Comparison of ENCODE assay signal across 22 cellular contexts in the genomic region with DNA sequence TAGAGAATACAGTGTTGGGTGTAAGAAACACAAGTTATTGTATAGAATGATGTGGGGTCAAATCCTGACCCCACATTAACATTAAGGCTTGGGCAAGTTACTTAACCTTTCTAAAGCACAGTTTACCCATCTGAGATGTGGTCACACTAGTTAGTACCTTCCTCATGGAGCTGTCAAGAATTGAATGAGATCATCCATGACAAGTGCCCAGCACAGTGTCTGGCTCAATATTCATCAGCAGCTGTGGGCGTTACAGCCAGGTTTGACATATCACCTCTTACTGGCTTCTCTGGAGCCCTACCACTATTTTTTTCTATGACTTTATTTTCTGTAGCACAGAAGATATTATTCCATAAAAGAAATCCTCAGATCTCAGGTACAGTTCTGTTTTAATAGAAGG.
"Had no signal": no experiment of that assay in that cellular context is flagged by ENCODE, and none has a peak within 500 bp of the region (broad histone marks: within the 10 kb centered on the region; RNA-seq: fewer than 3 reads in every experiment).

No MANE protein-coding gene starts in this region.

- DNase-seq: IMR-90, Karpas-422, KG1, MG63, NCI-H1092, NCI-H1105 treated with DMSO at 0.1 percent for 48 hours, NCI-H1417 treated with DMSO at 0.1 percent for 48 hours, NCI-H146, NCI-H1694 treated with DMSO at 0.1 percent for 48 hours, NCI-H1930, NCI-H2081, NCI-H2171, NCI-H226, NCI-H510A, NCI-H524 treated with DMSO at 0.1 percent for 48 hours, NCI-H69, NCI-H774, Right ventricle myocardium superior, RPMI8226, SIG-M5 had no signal

- ATAC-seq: HepG2 had no signal

- FAIRE-seq: HepG2, RCC 7860 had no signal
